ENCODE assay signal across 8 cellular contexts in the genomic region with DNA sequence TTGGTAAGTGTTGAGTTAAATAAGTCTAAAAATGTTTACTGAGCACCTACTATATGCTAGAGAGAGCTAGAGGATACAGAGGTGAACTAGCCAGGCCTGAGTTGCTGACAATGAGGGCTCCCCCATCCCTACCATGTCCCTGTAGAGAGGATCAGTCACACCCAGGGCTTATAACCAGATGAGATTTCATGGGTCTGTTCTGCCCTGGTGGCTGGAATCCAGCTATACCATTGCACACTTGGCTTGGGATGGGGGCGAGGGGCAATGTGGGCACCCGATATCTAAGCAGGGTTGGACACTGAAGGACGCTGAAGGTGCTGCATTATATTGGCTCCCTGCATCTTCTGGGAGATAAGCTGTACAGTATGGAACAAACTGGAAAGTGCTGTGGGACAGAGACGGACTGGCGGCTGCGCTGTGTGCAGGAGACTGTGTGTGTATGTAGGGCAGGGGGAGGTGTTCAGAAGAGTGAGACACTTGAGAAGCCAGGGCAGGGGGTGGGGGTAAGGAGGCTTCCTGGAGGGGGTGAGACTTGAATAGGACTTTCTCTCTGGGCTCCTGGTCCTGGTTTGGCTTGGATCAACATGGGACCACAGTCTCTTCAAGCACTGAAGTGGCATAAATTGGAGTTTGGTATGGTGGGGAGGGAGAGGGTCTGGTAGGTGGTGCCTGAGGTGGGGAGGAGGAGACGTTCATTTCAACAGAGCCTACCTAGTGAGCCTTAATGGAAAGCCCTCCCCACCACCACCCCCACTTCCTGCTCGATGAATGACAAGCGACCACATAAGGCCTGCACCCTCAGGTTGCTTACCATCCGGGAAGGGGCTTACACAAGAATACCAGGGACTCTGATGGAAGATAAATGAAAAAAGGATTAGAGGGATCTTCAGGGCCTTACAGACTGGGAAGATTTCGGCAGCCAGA. TPM values are rescaled to one million over a fixed set of nuclear protein-coding genes. Genes with fewer than 3 reads are reported as not detected.
A peak's percentile ranks its signal among the peaks of the same experiment; 100 is the strongest.
DNase-seq lines count a peak whose midpoint lies in the region; ATAC-seq, FAIRE-seq and TF ChIP-seq lines count a peak whose summit lies in the region.

No MANE protein-coding gene starts in this region.

- TF ChIP-seq POLR2A in NB4 (IDR thresholded peaks at IDR 0.05; ENCODE audit: extremely low read depth, insufficient read length) = no peak

- no peak for FAIRE-seq in astrocyte (lab: Jason Lieb, UNC)

- no peaks in the 10 kb centered on the region for H3K36me3 ChIP-seq in CD4-positive, alpha-beta memory T cell (ENCODE audit: insufficient read depth, low read length)
- H3K36me3 ChIP-seq in astrocyte (ENCODE audit: insufficient read depth, low read length) (no peaks in the 10 kb centered on the region), neuronal stem cell (replicated peaks in 1 of 2; ENCODE audit: control insufficient read depth in 2 of 2, insufficient read depth in 2 of 2, low read length in 2 of 2) (no peaks in the 10 kb centered on the region), OCI-LY7 (ENCODE audit: insufficient read depth, low read length) (no peaks in the 10 kb centered on the region), HAP-1 (replicated peaks) (no peaks in the 10 kb centered on the region)

- peak overlapping the region; percentile 35 for H2AK5ac ChIP-seq in neuronal stem cell (ENCODE audit: low read depth, low read length)

- no peaks in the 10 kb centered on the region for H3K27me3 ChIP-seq in CD4-positive, alpha-beta memory T cell (ENCODE audit: insufficient read depth, low read length)
- no peaks in the 10 kb centered on the region for H3K27me3 ChIP-seq in astrocyte (ENCODE audit: insufficient read depth, low read length)
- H3K27me3 ChIP-seq in neuronal stem cell (ENCODE audit: control insufficient read depth in 3 of 3, insufficient read depth in 3 of 3, low read depth in 1 of 3, low read length in 3 of 3) = peaks cover 0 to 38% (median 3%) of the 10 kb centered on the region in 3 experiments
- H3K27me3 ChIP-seq in HAP-1 (ENCODE audit: low read depth) = no peaks in the 10 kb centered on the region

- H3K9ac ChIP-seq in astrocyte (ENCODE audit: low read length) (no peak overlapping the region), neuronal stem cell (ENCODE audit: low read depth, low read length, poor library complexity) (peak overlapping the region; percentile 46)

- no peaks in the 10 kb centered on the region for H3K27me3 Mint-ChIP-seq in CD4-positive, alpha-beta memory T cell
- H3K27me3 Mint-ChIP-seq in astrocyte (ENCODE audit: low read depth, unreplicated experiment) = no peaks in the 10 kb centered on the region

- H3K4me3 Mint-ChIP-seq in CD4-positive, alpha-beta memory T cell = peak overlapping the region; percentile 85 to 94 (median 92)
- peak overlapping the region; percentile 80 for H3K4me3 Mint-ChIP-seq in astrocyte (ENCODE audit: unreplicated experiment)

- H3K4me1 ChIP-seq in CD4-positive, alpha-beta memory T cell (ENCODE audit: insufficient read depth, low read length) = peaks cover 62% of the 10 kb centered on the region
- H3K4me1 ChIP-seq in astrocyte (ENCODE audit: insufficient read depth, low read length) = peaks cover 58% of the 10 kb centered on the region
- H3K4me1 ChIP-seq in neuronal stem cell (ENCODE audit: control insufficient read depth in 2 of 2, insufficient read depth in 1 of 2, low read depth in 1 of 2, low read length in 2 of 2) = peaks cover 3 to 52% of the 10 kb centered on the region in 2 donors
- H3K4me1 ChIP-seq in OCI-LY7 (ENCODE audit: insufficient read depth, low read length, poor library complexity, severe bottlenecking) = peaks cover 34% of the 10 kb centered on the region
- peaks cover 7% of the 10 kb centered on the region for H3K4me1 ChIP-seq in HAP-1

- CTCF ChIA-PET in CD4-positive, alpha-beta memory T cell (lab: Charles Lee; ENCODE audit: partially characterized antibody) = interaction anchor here (2.3 to 22.2 kb wide), 4 partner anchors 9 to 47 kb away, joined by 6 to 699 read pairs (median 59); no protein-coding TSS in a partner anchor
- CTCF ChIA-PET in OCI-LY7 (lab: Charles Lee; ENCODE audit: unreplicated experiment) = no interaction called here

- H2BK5ac ChIP-seq in neuronal stem cell (ENCODE audit: low read length) = no peak overlapping the region

- intact Hi-C loops in CD4-positive, alpha-beta memory T cell (cut with micrococcal nuclease) = loop anchor here (5.0 to 10.0 kb wide), 3 partner anchors 160 to 778 kb away; a partner anchor contains a TSS
- intact Hi-C loops in OCI-LY7 (cut with micrococcal nuclease; ENCODE audit: unreplicated experiment) = loop anchor here (10.0 kb wide), 1 partner anchor 518 kb away; no protein-coding TSS in a partner anchor

- peaks cover under 1 to 29% of the 10 kb centered on the region in 2 donors for H3K36me3 Mint-ChIP-seq in CD4-positive, alpha-beta memory T cell
- H3K36me3 Mint-ChIP-seq in astrocyte (ENCODE audit: low read depth, unreplicated experiment) = peaks cover 7% of the 10 kb centered on the region

- no peaks in the 10 kb centered on the region for H3K9me3 Mint-ChIP-seq in CD4-positive, alpha-beta memory T cell
- H3K9me3 Mint-ChIP-seq in astrocyte (ENCODE audit: unreplicated experiment) = no peaks in the 10 kb centered on the region

- no peak overlapping the region for H2BK120ac ChIP-seq in neuronal stem cell (ENCODE audit: low read depth, low read length)

- BruUV-seq in OCI-LY7 (replicated peaks; lab: Mats Ljungman, UMichigan) = no TSS peak

- H4K91ac ChIP-seq in neuronal stem cell (ENCODE audit: low read depth, low read length, poor library complexity) = no peak overlapping the region

- WGBS in neuronal stem cell (ENCODE audit: extremely low coverage in 2 of 2, insufficient read length in 2 of 2, insufficient replicate concordance in 1 of 2), 2 donors = no CpG with 5 or more reads among the region's 11 CpGs

- H3K27ac ChIP-seq in CD4-positive, alpha-beta memory T cell (ENCODE audit: low read depth, low read length) = peak overlapping the region; percentile 82
- no peak overlapping the region for H3K27ac ChIP-seq in astrocyte (ENCODE audit: low read depth, low read length)
- no peak overlapping the region for H3K27ac ChIP-seq in neuronal stem cell (replicated peaks; ENCODE audit: low read length)
- no peak overlapping the region for H3K27ac ChIP-seq in coronary artery
- no peak overlapping the region for H3K27ac ChIP-seq in OCI-LY7 (ENCODE audit: low read depth, low read length, poor library complexity, severe bottlenecking)

- H2AFZ ChIP-seq in astrocyte (ENCODE audit: low read depth, low read length) (no peak overlapping the region), neuronal stem cell (ENCODE audit: low read length) (no peak overlapping the region), OCI-LY7 (ENCODE audit: low read length) (no peak overlapping the region)

- no peak overlapping the region for H3K4ac ChIP-seq in neuronal stem cell (ENCODE audit: low read length)

- no peak overlapping the region for H3K23ac ChIP-seq in neuronal stem cell (ENCODE audit: low read depth, low read length, poor library complexity)

- ATAC-seq in HG02798 (IDR thresholded peaks at IDR 0.05; ENCODE audit: poor library complexity, unreplicated experiment) = no peak

- peaks cover 18% of the 10 kb centered on the region for H3K79me1 ChIP-seq in neuronal stem cell (ENCODE audit: low read depth, low read length)

- H3K14ac ChIP-seq in neuronal stem cell (ENCODE audit: low read length) = peak overlapping the region; percentile 11

- H2BK12ac ChIP-seq in neuronal stem cell (ENCODE audit: low read length) = no peak overlapping the region

- peak in 3 of 5 donors; percentile 23 to 76 (median 26) for DNase-seq in CD4-positive, alpha-beta memory T cell
- DNase-seq in NB4 (ENCODE audit: low read depth) (peak; percentile 44), astrocyte (ENCODE audit: low read depth) (no peak), neuronal stem cell (ENCODE audit: low spot score) (no peak), coronary artery (ENCODE audit: low spot score) (no peak), OCI-LY7 (ENCODE audit: low spot score) (no peak), HAP-1 (ENCODE audit: low spot score in 2 of 2) (no peak)

- POLR2A ChIA-PET in CD4-positive, alpha-beta memory T cell (lab: Charles Lee; ENCODE audit: partially characterized antibody) = interaction anchor here (1.0 to 18.5 kb wide), 7 partner anchors 7 to 327 kb away, joined by 3 to 397 read pairs (median 19); no protein-coding TSS in a partner anchor
- POLR2A ChIA-PET in OCI-LY7 (lab: Charles Lee) = no interaction called here

- in situ Hi-C loops in HAP-1 (cut with MboI; ENCODE audit: low sequenced_read_pairs) = no loop called here

- peak overlapping the region; percentile 59 to 97 for H3K4me3 ChIP-seq in CD4-positive, alpha-beta memory T cell (ENCODE audit: low read length in 2 of 2)
- H3K4me3 ChIP-seq in NB4 (ENCODE audit: low read depth, low read length) (peak overlapping the region; percentile 89), astrocyte (ENCODE audit: insufficient read depth, low read depth, low read length) (no peak overlapping the region), neuronal stem cell (ENCODE audit: low read length in 2 of 2) (no peak overlapping the region), coronary artery (no peak overlapping the region), OCI-LY7 (ENCODE audit: low read depth, low read length, poor library complexity, severe bottlenecking) (no peak overlapping the region), HAP-1 (no peak overlapping the region)

- TF ChIP-seq CTCF in NB4 (IDR thresholded peaks at IDR 0.05; ENCODE audit: low read depth, low read length) (no peak), astrocyte (IDR thresholded peaks at IDR 0.05; ENCODE audit: insufficient read depth, low read depth, low read length) (no peak), coronary artery (IDR thresholded peaks at IDR 0.05) (no peak), OCI-LY7 (conservative IDR thresholded peaks at IDR 0.05; ENCODE audit: low read length) (no peak)

- peaks cover 54 to 96% (median 66%) of the 10 kb centered on the region in 4 donors for H3K4me1 Mint-ChIP-seq in CD4-positive, alpha-beta memory T cell
- peaks cover 61% of the 10 kb centered on the region for H3K4me1 Mint-ChIP-seq in astrocyte (ENCODE audit: low read depth, unreplicated experiment)

- H4K8ac ChIP-seq in neuronal stem cell (ENCODE audit: low read depth, low read length) = no peak overlapping the region

- H3K9me3 ChIP-seq in CD4-positive, alpha-beta memory T cell (ENCODE audit: control insufficient read depth in 1 of 2, low read length in 2 of 2) = no peaks in the 10 kb centered on the region
- H3K9me3 ChIP-seq in astrocyte (ENCODE audit: insufficient read depth, low read depth, low read length) (no peaks in the 10 kb centered on the region), neuronal stem cell (replicated peaks in 1 of 2; ENCODE audit: control insufficient read depth in 2 of 2, insufficient read depth in 1 of 2, low read depth in 1 of 2, low read length in 2 of 2) (no peaks in the 10 kb centered on the region), OCI-LY7 (ENCODE audit: low read length) (no peaks in the 10 kb centered on the region), HAP-1 (no peaks in the 10 kb centered on the region)

- no peak overlapping the region for H3K18ac ChIP-seq in neuronal stem cell (ENCODE audit: low read length)

- H3K27ac Mint-ChIP-seq in CD4-positive, alpha-beta memory T cell = peak overlapping the region; percentile 93 to 96 (median 95)
- H3K27ac Mint-ChIP-seq in astrocyte (ENCODE audit: unreplicated experiment) = peak overlapping the region; percentile 89

- no peaks in the 10 kb centered on the region for H3K9me2 ChIP-seq in OCI-LY7 (ENCODE audit: insufficient read depth, low read length)

- H3K4me2 ChIP-seq in astrocyte (ENCODE audit: low read length) = peak overlapping the region; percentile 90
- H3K4me2 ChIP-seq in neuronal stem cell (ENCODE audit: insufficient read depth, low read length, poor library complexity, severe bottlenecking) = no peak overlapping the region
- no peak overlapping the region for H3K4me2 ChIP-seq in OCI-LY7 (ENCODE audit: low read length)

- H3K79me2 ChIP-seq in astrocyte (ENCODE audit: insufficient read depth, low read length) = no peaks in the 10 kb centered on the region
- H3K79me2 ChIP-seq in OCI-LY7 (ENCODE audit: insufficient read depth, low read depth, low read length) = no peaks in the 10 kb centered on the region

- no peaks in the 10 kb centered on the region for H4K20me1 ChIP-seq in astrocyte (ENCODE audit: insufficient read depth, low read length)
- no peaks in the 10 kb centered on the region for H4K20me1 ChIP-seq in OCI-LY7 (ENCODE audit: insufficient read depth, low read length)

- H2BK15ac ChIP-seq in neuronal stem cell (ENCODE audit: low read length) = no peak overlapping the region

RNA-seq across cellular contexts. Expression of a gene that starts 1.8 kb away (rescaled TPM):
- total RNA-seq in CD4-positive, alpha-beta memory T cell = 100 to 1,000 TPM; 130 to 133 TPM
- 100 to 1,000 TPM; 250 to 260 TPM for polyA plus RNA-seq in CD4-positive, alpha-beta memory T cell
- total RNA-seq in astrocyte (74.5 and 90.6 TPM in 2 replicates), OCI-LY7 (2022) (3.4 and 6.4 TPM in 2 replicates)
- 51.9 TPM for polyA plus RNA-seq in neuronal stem cell (2013, experiment 1 of 2)
- 51.1 TPM for polyA plus RNA-seq in neuronal stem cell (2013, experiment 2 of 2)
- 1.2 and 1.8 TPM in 2 replicates for total RNA-seq in OCI-LY7 (2014; rRNA removed; shearing (Covaris generic))

Comparison
In these comparisons a context has a peak if more than half of its experiments do, and no peak if none do; other contexts are left out.
1. DNase-seq: peak in CD4-positive, alpha-beta memory T cell (3 of 5) and NB4 (single experiment); none in astrocyte (single experiment), neuronal stem cell (single experiment), coronary artery (single experiment), OCI-LY7 (single experiment) and HAP-1 (0 of 2).
2. H3K4me3 ChIP-seq: peak in CD4-positive, alpha-beta memory T cell (2 of 2) and NB4 (single experiment); none in astrocyte (single experiment), neuronal stem cell (0 of 2), coronary artery (single experiment), OCI-LY7 (single experiment) and HAP-1 (single experiment).
3. RNA of a gene that starts 1.8 kb away (total RNA-seq): 130 to 133 TPM in CD4-positive, alpha-beta memory T cell and 74.5 to 90.6 TPM in astrocyte; 1.2 to 6.4 TPM in OCI-LY7; every median in the first group is over 10 times any median in the second.